Comparison of ENCODE assay signal across 18 cellular contexts in genomic region chrX:37752941-37753340, GRCh38.
A peak's percentile ranks its signal among the peaks of the same experiment; 100 is the strongest.
DNase-seq lines count a peak whose midpoint lies in the region; ATAC-seq and TF ChIP-seq lines count a peak whose summit lies in the region.
"Had no signal": no experiment of that assay in that cellular context is flagged by ENCODE, and none has a peak within 500 bp of the region (broad histone marks: within the 10 kb centered on the region; RNA-seq: fewer than 3 reads in every experiment).

No MANE protein-coding gene starts in this region.

- no peaks in the 10 kb centered on the region for H3K9me3 Mint-ChIP-seq in activated naive CD8-positive, alpha-beta T cell treated with anti-CD3 and anti-CD28 coated beads, Interleukin-2, amount 50 U/mL, for 24 hours
- no peaks in the 10 kb centered on the region for H3K9me3 Mint-ChIP-seq in activated T-cell treated with anti-CD3 and anti-CD28 coated beads, Interleukin-2, amount 50 U/mL, for 24 hours

- no peaks in the 10 kb centered on the region for H3K79me2 ChIP-seq in OCI-LY1 (ENCODE audit: insufficient read depth, low read length)

- no peak overlapping the region for H3K4me2 ChIP-seq in OCI-LY1 (ENCODE audit: low read length)

- H4K20me1 ChIP-seq in OCI-LY1 (ENCODE audit: insufficient read depth, low read length), result no peaks in the 10 kb centered on the region

- H2AFZ ChIP-seq in OCI-LY1 (ENCODE audit: low read length), result no peak overlapping the region
- H2AFZ ChIP-seq: GM23248 had no signal

- no peaks in the 10 kb centered on the region for H3K27me3 Mint-ChIP-seq in activated naive CD8-positive, alpha-beta T cell treated with anti-CD3 and anti-CD28 coated beads, Interleukin-2, amount 50 U/mL, for 24 hours
- H3K27me3 Mint-ChIP-seq in activated T-cell treated with anti-CD3 and anti-CD28 coated beads, Interleukin-2, amount 50 U/mL, for 24 hours, result no peaks in the 10 kb centered on the region

- no peaks in the 10 kb centered on the region for H3K9me2 ChIP-seq in OCI-LY1 (ENCODE audit: low read depth, low read length)

- no peak overlapping the region for H3K9ac ChIP-seq in OCI-LY1 (ENCODE audit: low read length)
- H3K9ac ChIP-seq: GM23248 had no signal

- TF ChIP-seq CTCF in HL-60 (IDR thresholded peaks at IDR 0.05; ENCODE audit: insufficient read depth, low read length), result no peak
- TF ChIP-seq CTCF in OCI-LY1 (IDR thresholded peaks at IDR 0.05; ENCODE audit: low read length), result no peak

- DNase-seq in CD1c-positive myeloid dendritic cell (ENCODE audit: extremely low spot score), result peak; percentile 12
- DNase-seq in HL-60 (ENCODE audit: low read depth in 1 of 2, low spot score in 1 of 2), result peak in 1 of 2 experiments; percentile 83
- no peak for DNase-seq in activated naive CD8-positive, alpha-beta T cell treated with anti-CD3 and anti-CD28 coated beads, Interleukin-2, amount 50 U/mL, for 24 hours
- DNase-seq in stimulated activated naive CD4-positive, alpha-beta T cell (lab: John Stamatoyannopoulos, UW), result no peak
- no peak for DNase-seq in GDM1 (lab: John Stamatoyannopoulos, UW)
- DNase-seq in activated T-cell treated with anti-CD3 and anti-CD28 coated beads, Interleukin-2, amount 50 U/mL, for 24 hours, result no peak
- DNase-seq: effector memory CD4-positive, alpha-beta T cell; GM23248; NCI-H1694 treated with DMSO at 0.1 percent for 48 hours; NCI-H2227 treated with DMSO at 0.1 percent for 48 hours; ovary; stimulated activated CD4-positive, alpha-beta T cell treated with anti-CD3 and anti-CD28 coated beads, Interleukin-2, amount 100 ng/mL, for 24 hours had no signal

- H3K4me3 Mint-ChIP-seq in activated naive CD8-positive, alpha-beta T cell treated with anti-CD3 and anti-CD28 coated beads, Interleukin-2, amount 50 U/mL, for 24 hours, result no peak overlapping the region
- no peak overlapping the region for H3K4me3 Mint-ChIP-seq in activated T-cell treated with anti-CD3 and anti-CD28 coated beads, Interleukin-2, amount 50 U/mL, for 24 hours

- H3K4me1 Mint-ChIP-seq in activated naive CD8-positive, alpha-beta T cell treated with anti-CD3 and anti-CD28 coated beads, Interleukin-2, amount 50 U/mL, for 24 hours, result peaks cover 5% of the 10 kb centered on the region
- peaks cover 20% of the 10 kb centered on the region for H3K4me1 Mint-ChIP-seq in activated T-cell treated with anti-CD3 and anti-CD28 coated beads, Interleukin-2, amount 50 U/mL, for 24 hours (ENCODE audit: low read depth)

- H3K4me3 ChIP-seq in HL-60 (replicated peaks; ENCODE audit: insufficient read depth, low read length) (no peak overlapping the region), OCI-LY1 (ENCODE audit: low read depth, low read length, poor library complexity, severe bottlenecking) (no peak overlapping the region)
- H3K4me3 ChIP-seq: ascending aorta, GM23248, ovary, vagina had no signal

- H3K4me1 ChIP-seq in OCI-LY1 (ENCODE audit: insufficient read depth, low read length, severe bottlenecking), result peaks cover 48% of the 10 kb centered on the region
- H3K4me1 ChIP-seq: ascending aorta, vagina had no signal

- H3F3A ChIP-seq in OCI-LY1 (ENCODE audit: insufficient read depth, low read length), result no peaks in the 10 kb centered on the region

- H3K9me3 ChIP-seq in OCI-LY1 (ENCODE audit: low read length), result no peaks in the 10 kb centered on the region
- H3K9me3 ChIP-seq: ascending aorta, ovary, vagina had no signal

- peak overlapping the region; percentile 42 for H3K27ac Mint-ChIP-seq in activated naive CD8-positive, alpha-beta T cell treated with anti-CD3 and anti-CD28 coated beads, Interleukin-2, amount 50 U/mL, for 24 hours
- no peak overlapping the region for H3K27ac Mint-ChIP-seq in activated T-cell treated with anti-CD3 and anti-CD28 coated beads, Interleukin-2, amount 50 U/mL, for 24 hours

- no peaks in the 10 kb centered on the region for H3K27me3 ChIP-seq in HL-60 (ENCODE audit: insufficient read depth, poor library complexity, severe bottlenecking)
- H3K27me3 ChIP-seq in OCI-LY1 (ENCODE audit: insufficient read depth, low read length), result no peaks in the 10 kb centered on the region
- H3K27me3 ChIP-seq: ascending aorta, ovary, vagina had no signal

- no peak for ATAC-seq in activated naive CD8-positive, alpha-beta T cell treated with anti-CD3 and anti-CD28 coated beads, Interleukin-2, amount 50 U/mL, for 24 hours
- ATAC-seq in GM18870 (IDR thresholded peaks at IDR 0.05; ENCODE audit: unreplicated experiment), result no peak
- ATAC-seq: activated CD4-positive, CD25-positive, alpha-beta regulatory T cell treated with anti-CD3 and anti-CD28 coated beads, Interleukin-2, amount 50 U/mL, for 24 hours; sciatic nerve had no signal

- no peaks in the 10 kb centered on the region for H3K36me3 ChIP-seq in OCI-LY1 (ENCODE audit: insufficient read depth, low read length)
- H3K36me3 ChIP-seq: ascending aorta, ovary, vagina had no signal

- no peaks in the 10 kb centered on the region for H3K36me3 Mint-ChIP-seq in activated naive CD8-positive, alpha-beta T cell treated with anti-CD3 and anti-CD28 coated beads, Interleukin-2, amount 50 U/mL, for 24 hours (ENCODE audit: low read depth)
- H3K36me3 Mint-ChIP-seq in activated T-cell treated with anti-CD3 and anti-CD28 coated beads, Interleukin-2, amount 50 U/mL, for 24 hours (ENCODE audit: low read depth), result no peaks in the 10 kb centered on the region

- peak overlapping the region; percentile 90 for H3K27ac ChIP-seq in HL-60 (replicated peaks)
- H3K27ac ChIP-seq in OCI-LY1 (ENCODE audit: low read depth, low read length, poor library complexity, severe bottlenecking), result peak overlapping the region; percentile 100
- H3K27ac ChIP-seq: ascending aorta, GM23248, ovary, vagina had no signal
